Comparison of ENCODE assay signal across 8 cellular contexts in the genomic region with DNA sequence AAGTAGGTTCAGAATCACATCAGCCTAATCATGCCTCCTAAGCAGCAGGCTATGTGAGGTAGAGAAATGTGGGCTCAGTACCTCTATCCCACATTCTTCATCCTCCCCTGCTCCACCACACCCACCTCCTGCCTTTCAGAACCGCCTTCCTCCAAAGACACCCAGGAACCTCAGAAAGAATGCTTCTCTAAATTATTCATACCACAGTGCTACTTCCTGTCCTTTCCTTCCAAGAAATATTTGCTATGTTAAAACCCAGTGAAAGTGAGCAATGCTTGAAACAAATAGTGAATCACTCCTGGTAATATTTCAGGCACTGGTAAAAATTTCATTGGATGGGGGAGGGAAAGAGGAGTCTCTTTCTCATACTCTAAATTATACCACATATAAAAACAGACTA. TPM values are rescaled to one million over a fixed set of nuclear protein-coding genes. Genes with fewer than 3 reads are reported as not detected.
DNase-seq lines count a peak whose midpoint lies in the region; ATAC-seq and TF ChIP-seq lines count a peak whose summit lies in the region.

No MANE protein-coding gene starts in this region.

- POLR2A ChIA-PET in Panc1 (lab: Charles Lee): interaction anchor here (1.7 kb wide), 1 partner anchor 27 kb away, joined by 4 read pairs; no protein-coding TSS in a partner anchor

- TF ChIP-seq CTCF in Panc1 (IDR thresholded peaks at IDR 0.05): no peak
- no peak for TF ChIP-seq CTCF in osteocyte (IDR thresholded peaks at IDR 0.05)

- no peaks in the 10 kb centered on the region for H3K36me3 Mint-ChIP-seq in osteocyte (ENCODE audit: unreplicated experiment)

- H3K9me3 ChIP-seq in Panc1 (ENCODE audit: control insufficient read depth, insufficient read depth, low read depth, low read length): peaks cover 3% of the 10 kb centered on the region; the same call in 1 of the 2 replicates

- H3K27me3 ChIP-seq in Panc1 (ENCODE audit: control insufficient read depth, insufficient read depth, low read length): no peaks in the 10 kb centered on the region

- peaks cover 52% of the 10 kb centered on the region for H3K4me1 Mint-ChIP-seq in osteocyte (ENCODE audit: unreplicated experiment)

- intact Hi-C loops in Panc1 (cut with micrococcal nuclease; ENCODE audit: unreplicated experiment): no loop called here

- CTCF ChIA-PET in Panc1 (lab: Charles Lee): no interaction called here

- H3K27ac ChIP-seq in Panc1 (ENCODE audit: low read length): no peak overlapping the region

- BruUV-seq in Panc1 (replicated peaks; lab: Mats Ljungman, UMichigan): no TSS peak

- H3K4me3 Mint-ChIP-seq in osteocyte (ENCODE audit: unreplicated experiment): no peak overlapping the region

- peak; percentile 92 for DNase-seq in EH (ENCODE audit: low read depth)
- DNase-seq in Panc1 (ENCODE audit: low read depth, low spot score): peak; percentile 87
- peak; percentile 65 for DNase-seq in dedifferentiated amniotic fluid mesenchymal stem cell (ENCODE audit: extremely low spot score)
- no peak for DNase-seq in osteocyte (ENCODE audit: extremely low spot score, unreplicated experiment)
- DNase-seq in HuH-7 (ENCODE audit: low spot score): no peak
- DNase-seq in DMS153 (lab: John Stamatoyannopoulos, UW): no peak
- no peak for DNase-seq in epidermal melanocyte (ENCODE audit: insufficient read length, low spot score)

- H3K27me3 Mint-ChIP-seq in osteocyte (ENCODE audit: unreplicated experiment): no peaks in the 10 kb centered on the region

- H3K36me3 ChIP-seq in Panc1 (ENCODE audit: control insufficient read depth, insufficient read depth, low read length): no peaks in the 10 kb centered on the region

- peak overlapping the region; percentile 88 for H3K27ac Mint-ChIP-seq in osteocyte (ENCODE audit: unreplicated experiment)

- no peak overlapping the region for H3K4me3 ChIP-seq in Panc1 (ENCODE audit: low read depth in 2 of 2, low read length in 2 of 2)

- peaks cover 8% of the 10 kb centered on the region for H3K9me3 Mint-ChIP-seq in osteocyte (ENCODE audit: unreplicated experiment)

- ATAC-seq in Panc1: peak; percentile 86
- no peak for ATAC-seq in GM19455 (IDR thresholded peaks at IDR 0.05; ENCODE audit: unreplicated experiment)

- in situ Hi-C loops in Panc1 (cut with HindIII; ENCODE audit: low pct_unique_long_range_greater_than_20kb, low sequenced_read_pairs): no loop called here

- H3K4me1 ChIP-seq in Panc1 (ENCODE audit: control insufficient read depth, insufficient read depth, low read length): peaks cover 4% of the 10 kb centered on the region

RNA-seq across cellular contexts. Expression of gene CREB1, which starts 24.0 kb away (rescaled TPM):
- total RNA-seq in Panc1 (2021; ENCODE audit: unreplicated experiment): 31.1 TPM
- polyA plus RNA-seq in Panc1 (2012; ENCODE audit: insufficient read length): 16.3 TPM
- 71.0 and 74.2 TPM in 2 replicates for total RNA-seq in osteocyte

Comparison
In these comparisons a context has a peak if more than half of its experiments do, and no peak if none do; other contexts are left out.
1. DNase-seq: peak in EH (single experiment), Panc1 (single experiment) and dedifferentiated amniotic fluid mesenchymal stem cell (single experiment); none in osteocyte (single experiment), HuH-7 (single experiment), DMS153 (single experiment) and epidermal melanocyte (single experiment).